In genomic region chr11:44567876-44568256, GRCh38 we compare ENCODE assay signal across 13 cellular contexts. TPM values are rescaled to one million over a fixed set of nuclear protein-coding genes. Genes with fewer than 3 reads are reported as not detected.
DNase-seq lines count a peak whose midpoint lies in the region; TF ChIP-seq lines count a peak whose summit lies in the region.
"Had no signal": no experiment of that assay in that cellular context is flagged by ENCODE, and none has a peak within 500 bp of the region (broad histone marks: within the 10 kb centered on the region; RNA-seq: fewer than 3 reads in every experiment).

No MANE protein-coding gene starts in this region.

- no peaks in the 10 kb centered on the region for H3K9me3 Mint-ChIP-seq in CD8-positive, alpha-beta memory T cell

- peaks cover 70 to 85% (median 70%) of the 10 kb centered on the region in 3 donors for H3K4me1 Mint-ChIP-seq in CD8-positive, alpha-beta memory T cell

- no peaks in the 10 kb centered on the region for H3K9me2 ChIP-seq in MM.1S (replicated peaks; ENCODE audit: insufficient read depth, low read length)

- POLR2A ChIA-PET in CD8-positive, alpha-beta memory T cell (lab: Charles Lee) = no interaction called here

- CTCF ChIA-PET in CD8-positive, alpha-beta memory T cell (lab: Charles Lee) = interaction anchor here (23.5 kb wide), 1 partner anchor 49 kb away, joined by 532 read pairs; no protein-coding TSS in a partner anchor

- DNase-seq in CD8-positive, alpha-beta memory T cell = no peak
- DNase-seq in MM.1S (no peak), skeletal muscle cell (ENCODE audit: low read depth) (no peak), NCI-H1694 treated with DMSO at 0.1 percent for 48 hours (lab: John Stamatoyannopoulos, UW) (no peak), D341Med (ENCODE audit: low spot score) (no peak), NCI-H2107 treated with DMSO at 0.1 percent for 48 hours (lab: John Stamatoyannopoulos, UW; ENCODE audit: unreplicated experiment) (no peak), NCI-H446 (lab: John Stamatoyannopoulos, UW) (no peak)
- no peak for DNase-seq in effector memory CD4-positive, alpha-beta T cell
- DNase-seq: DMS79 treated with DMSO at 0.1 percent for 48 hours, left ventricle myocardium superior, NCI-H510A had no signal

- H3K9ac ChIP-seq in MM.1S (ENCODE audit: low read length) = no peak overlapping the region

- peaks cover 19% of the 10 kb centered on the region for H3F3A ChIP-seq in MM.1S (ENCODE audit: insufficient read depth, low read length)

- H3K4me1 ChIP-seq in CD8-positive, alpha-beta memory T cell (ENCODE audit: insufficient read depth, low read length) = peaks cover 74% of the 10 kb centered on the region
- peaks cover 58% of the 10 kb centered on the region for H3K4me1 ChIP-seq in MM.1S (ENCODE audit: low read length)
- H3K4me1 ChIP-seq in effector memory CD4-positive, alpha-beta T cell (ENCODE audit: control insufficient read depth, insufficient read depth, low read length, poor library complexity, severe bottlenecking) = peaks cover 68% of the 10 kb centered on the region

- TF ChIP-seq CTCF in MM.1S (IDR thresholded peaks at IDR 0.05; ENCODE audit: low read length) = no peak

- no peaks in the 10 kb centered on the region for H4K20me1 ChIP-seq in MM.1S (ENCODE audit: insufficient read depth, low read length)

- no peaks in the 10 kb centered on the region for H3K36me3 ChIP-seq in CD8-positive, alpha-beta memory T cell (ENCODE audit: insufficient read depth, low read length)
- no peaks in the 10 kb centered on the region for H3K36me3 ChIP-seq in MM.1S (replicated peaks; ENCODE audit: insufficient read depth, low read length)
- H3K36me3 ChIP-seq in effector memory CD4-positive, alpha-beta T cell (ENCODE audit: control insufficient read depth, insufficient read depth, low read length) = no peaks in the 10 kb centered on the region
- H3K36me3 ChIP-seq: cardiac muscle cell, right atrium auricular region had no signal

- peaks cover 0 to 11% (median 4%) of the 10 kb centered on the region in 3 donors for H3K36me3 Mint-ChIP-seq in CD8-positive, alpha-beta memory T cell

- no peak overlapping the region for H2AFZ ChIP-seq in MM.1S (ENCODE audit: low read length)

- H3K4me3 ChIP-seq in CD8-positive, alpha-beta memory T cell (ENCODE audit: low read length) = peak overlapping the region; percentile 3
- H3K4me3 ChIP-seq in MM.1S (ENCODE audit: low read length) (no peak overlapping the region), skeletal muscle cell (ENCODE audit: low read depth, low read length) (peak overlapping the region; percentile 74)
- H3K4me3 ChIP-seq in effector memory CD4-positive, alpha-beta T cell (ENCODE audit: insufficient read depth, low read depth, low read length, poor library complexity, severe bottlenecking) = peak overlapping the region; percentile 29
- H3K4me3 ChIP-seq: cardiac muscle cell, right atrium auricular region had no signal

- no peaks in the 10 kb centered on the region for H3K27me3 Mint-ChIP-seq in CD8-positive, alpha-beta memory T cell

- H3K27ac ChIP-seq in CD8-positive, alpha-beta memory T cell (ENCODE audit: low read depth, low read length) = no peak overlapping the region
- peak overlapping the region; percentile 80; the same call in 1 of the 2 replicates for H3K27ac ChIP-seq in MM.1S (ENCODE audit: low read length)
- peak overlapping the region; percentile 87 for H3K27ac ChIP-seq in effector memory CD4-positive, alpha-beta T cell (ENCODE audit: insufficient read depth, low read length, poor library complexity, severe bottlenecking)
- H3K27ac ChIP-seq: cardiac muscle cell had no signal

- peak overlapping the region; percentile 86 to 94 (median 90) for H3K4me3 Mint-ChIP-seq in CD8-positive, alpha-beta memory T cell

- H3K4me2 ChIP-seq in MM.1S (ENCODE audit: low read depth, low read length) = peak overlapping the region; percentile 97

- H3K27me3 ChIP-seq in CD8-positive, alpha-beta memory T cell (ENCODE audit: insufficient read depth, low read length, poor library complexity, severe bottlenecking) = no peaks in the 10 kb centered on the region
- no peaks in the 10 kb centered on the region for H3K27me3 ChIP-seq in MM.1S (replicated peaks; ENCODE audit: insufficient read depth, low read length)
- H3K27me3 ChIP-seq in effector memory CD4-positive, alpha-beta T cell (replicated peaks; ENCODE audit: control insufficient read depth, insufficient read depth, low read length, poor library complexity, severe bottlenecking) = no peaks in the 10 kb centered on the region
- H3K27me3 ChIP-seq: cardiac muscle cell, right atrium auricular region had no signal

- H3K27ac Mint-ChIP-seq in CD8-positive, alpha-beta memory T cell = peak overlapping the region; percentile 77 to 96 (median 90)

- no peaks in the 10 kb centered on the region for H3K9me3 ChIP-seq in CD8-positive, alpha-beta memory T cell (ENCODE audit: low read length)
- no peaks in the 10 kb centered on the region for H3K9me3 ChIP-seq in MM.1S (replicated peaks; ENCODE audit: insufficient read depth, low read length)
- H3K9me3 ChIP-seq in effector memory CD4-positive, alpha-beta T cell (ENCODE audit: control insufficient read depth, low read length) = no peaks in the 10 kb centered on the region
- H3K9me3 ChIP-seq: right atrium auricular region had no signal

- peaks cover 66% of the 10 kb centered on the region for H3K79me2 ChIP-seq in MM.1S (ENCODE audit: low read length)

RNA-seq across cellular contexts. Expression of gene CD82, which starts 2.4 kb away (rescaled TPM):
- total RNA-seq in CD8-positive, alpha-beta memory T cell = 100 to 1,000 TPM; 356 to 388 TPM
- polyA plus RNA-seq in CD8-positive, alpha-beta memory T cell = 131 TPM
